18 cellular contexts compared by ENCODE assay signal in the genomic region with DNA sequence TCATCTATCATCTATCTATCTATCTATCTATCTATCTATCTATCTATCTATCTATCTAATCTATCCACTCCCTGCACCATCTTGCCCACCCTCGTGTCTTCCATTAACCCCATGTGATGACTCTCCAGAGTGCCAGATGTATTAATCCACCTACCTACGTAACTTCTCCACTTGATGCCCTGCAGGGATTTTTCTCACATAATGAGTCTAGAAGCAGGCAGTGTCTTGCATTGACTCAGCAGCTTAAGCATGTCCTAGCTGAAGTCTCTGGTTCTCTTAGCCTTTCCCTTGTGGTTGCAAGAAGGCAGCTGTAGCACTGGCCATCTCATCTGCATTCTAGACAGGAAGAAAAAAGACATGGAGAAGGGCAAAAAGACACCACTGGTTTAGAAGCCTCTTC.
"Had no signal": no experiment of that assay in that cellular context is flagged by ENCODE, and none has a peak within 500 bp of the region (broad histone marks: within the 10 kb centered on the region; RNA-seq: fewer than 3 reads in every experiment).

No MANE protein-coding gene starts in this region.

- H3K4me3 ChIP-seq: hepatocyte, psoas muscle, right lobe of liver, spleen, tibial artery, upper lobe of left lung, uterus had no signal

- H3K27ac ChIP-seq: hepatocyte, neutrophil, psoas muscle, right lobe of liver, spleen, upper lobe of left lung, uterus had no signal

- DNase-seq: effector memory CD4-positive, alpha-beta T cell; foreskin melanocyte; head of caudate nucleus; kidney glomerular epithelial cell; naive thymus-derived CD8-positive, alpha-beta T cell; psoas muscle; retina; right lobe of liver; spleen; stimulated activated CD4-positive, alpha-beta T cell treated with anti-CD3 and anti-CD28 coated beads, Interleukin-15, amount 100 ng/mL, for 24 hours; stimulated activated CD4-positive, alpha-beta T cell treated with anti-CD3 and anti-CD28 coated beads, Interleukin-1b, Interleukin-23, amount 100 ng/mL, for 48 hours; stimulated activated CD4-positive, alpha-beta T cell treated with anti-CD3 and anti-CD28 coated beads, Interleukin-4, amount 100 ng/mL, for 24 hours; tibial artery; upper lobe of left lung; uterus had no signal

- ATAC-seq: naive thymus-derived CD8-positive, alpha-beta T cell; psoas muscle; right lobe of liver; stimulated activated memory B cell treated with anti-CD40 and anti-IgM and Interleukin-4, amounts not matched to agents 10 μg/mL and 1 μg/mL and 100 μg/mL, for 72 hours had no signal
